8 cellular contexts compared by ENCODE assay signal in genomic region chr2:97268075-97268591, GRCh38.
DNase-seq lines count a peak whose midpoint lies in the region; ATAC-seq, FAIRE-seq and TF ChIP-seq lines count a peak whose summit lies in the region.
"Not testable (repeated sequence)": the region's sequence is repeated elsewhere in the genome, so short reads cannot be mapped to it uniquely, and the experiment has no call there.

No MANE protein-coding gene starts in this region.

- not testable (repeated sequence) for H3K27me3 ChIP-seq in esophagus muscularis mucosa, tibial artery

- not testable (repeated sequence) for TF ChIP-seq CTCF in esophagus muscularis mucosa (IDR thresholded peaks at IDR 0.05); kidney (IDR thresholded peaks at IDR 0.05; ENCODE audit: borderline replicate concordance, extremely low read depth, insufficient read depth); tibial artery (IDR thresholded peaks at IDR 0.05)

- FAIRE-seq in kidney (lab: Jason Lieb, UNC), result not testable (repeated sequence)

- not testable (repeated sequence) for H3K4me1 ChIP-seq in esophagus muscularis mucosa; kidney (ENCODE audit: control insufficient read depth in 1 of 2, insufficient read depth in 1 of 2, low read depth in 1 of 2, low read length in 2 of 2); tibial artery

- H3K27ac ChIP-seq in esophagus muscularis mucosa (replicated peaks in 1 of 4); kidney (ENCODE audit: low read depth in 2 of 2, low read length in 2 of 2); tibial artery: not testable (repeated sequence)

- 93% methylated on average over 6 of the region's 6 CpGs for WGBS in esophagus muscularis mucosa

- H3K4me1 Mint-ChIP-seq in natural killer cell treated with Interleukin-12 subunit alpha and Interleukin-12 subunit beta and Interleukin-15 and Interleukin-18, amount 100 ng/mL, for 72 hours (ENCODE audit: low read depth in 2 of 2), result not testable (repeated sequence)

- H3K36me3 ChIP-seq in esophagus muscularis mucosa; kidney (ENCODE audit: control insufficient read depth in 1 of 2, insufficient read depth in 2 of 2, low read length in 2 of 2); tibial artery: not testable (repeated sequence)

- not testable (repeated sequence) for H3K36me3 Mint-ChIP-seq in natural killer cell treated with Interleukin-12 subunit alpha and Interleukin-12 subunit beta and Interleukin-15 and Interleukin-18, amount 100 ng/mL, for 72 hours

- not testable (repeated sequence) for H3K27me3 Mint-ChIP-seq in natural killer cell treated with Interleukin-12 subunit alpha and Interleukin-12 subunit beta and Interleukin-15 and Interleukin-18, amount 100 ng/mL, for 72 hours

- not testable (repeated sequence) for H3K9ac ChIP-seq in kidney (ENCODE audit: low read length in 2 of 2)

- TF ChIP-seq EP300 in esophagus muscularis mucosa (IDR thresholded peaks at IDR 0.05), result not testable (repeated sequence)

- H3K9me3 Mint-ChIP-seq in natural killer cell treated with Interleukin-12 subunit alpha and Interleukin-12 subunit beta and Interleukin-15 and Interleukin-18, amount 100 ng/mL, for 72 hours, result not testable (repeated sequence)

- not testable (repeated sequence) for ATAC-seq in natural killer cell treated with Interleukin-12 subunit alpha and Interleukin-12 subunit beta and Interleukin-15 and Interleukin-18, amount 100 ng/mL, for 72 hours

- intact Hi-C loops in esophagus muscularis mucosa (cut with DNase I); kidney (cut with DNase I); tibial artery (cut with DNase I; ENCODE audit: low total_unique reads): not testable (repeated sequence)

- not testable (repeated sequence) for H3K4me3 Mint-ChIP-seq in natural killer cell treated with Interleukin-12 subunit alpha and Interleukin-12 subunit beta and Interleukin-15 and Interleukin-18, amount 100 ng/mL, for 72 hours

- not testable (repeated sequence) for H3K27ac Mint-ChIP-seq in natural killer cell treated with Interleukin-12 subunit alpha and Interleukin-12 subunit beta and Interleukin-15 and Interleukin-18, amount 100 ng/mL, for 72 hours

- not testable (repeated sequence) for H3K4me3 ChIP-seq in esophagus muscularis mucosa; kidney (ENCODE audit: low read length in 2 of 2); tibial artery

- H3K9me3 ChIP-seq in esophagus muscularis mucosa; kidney (ENCODE audit: control insufficient read depth in 1 of 2, low read length in 2 of 2); tibial artery: not testable (repeated sequence)

- DNase-seq in H4 (ENCODE audit: low spot score), result peak; percentile 2
- DNase-seq in activated CD4-positive, CD25-positive, alpha-beta regulatory T cell treated with anti-CD3 and anti-CD28 coated beads, Interleukin-2, amount 50 U/mL, for 72 hours, result peak; percentile 27
- peak; percentile 19 to 20 for DNase-seq in activated T-cell treated with anti-CD3 and anti-CD28 coated beads, Interleukin-2, amount 50 U/mL, for 48 hours
- peak; percentile 75 for DNase-seq in esophagus muscularis mucosa (ENCODE audit: extremely low spot score)
- peak; percentile 54 for DNase-seq in kidney
- peak; percentile 46 for DNase-seq in natural killer cell treated with Interleukin-12 subunit alpha and Interleukin-12 subunit beta and Interleukin-15 and Interleukin-18, amount 100 ng/mL, for 72 hours (ENCODE audit: low spot score)
- DNase-seq in putamen (ENCODE audit: low spot score), result peak; percentile 0
- DNase-seq in tibial artery, result peak; percentile 9 to 40

- TF ChIP-seq POLR2A in esophagus muscularis mucosa (IDR thresholded peaks at IDR 0.05; ENCODE audit: low read depth), result not testable (repeated sequence)

Comparison
In these comparisons a context has a peak if more than half of its experiments do, and no peak if none do; other contexts are left out.
1. DNase-seq: peak in every context shown above with its lines; median percentile 75 in esophagus muscularis mucosa; 54 in kidney; 46 in natural killer cell treated with Interleukin-12 subunit alpha and Interleukin-12 subunit beta and Interleukin-15 and Interleukin-18, amount 100 ng/mL, for 72 hours; 27 in activated CD4-positive, CD25-positive, alpha-beta regulatory T cell treated with anti-CD3 and anti-CD28 coated beads, Interleukin-2, amount 50 U/mL, for 72 hours; 24 in tibial artery; 20 in activated T-cell treated with anti-CD3 and anti-CD28 coated beads, Interleukin-2, amount 50 U/mL, for 48 hours; 2 in H4; 0 in putamen.